In the genomic region with DNA sequence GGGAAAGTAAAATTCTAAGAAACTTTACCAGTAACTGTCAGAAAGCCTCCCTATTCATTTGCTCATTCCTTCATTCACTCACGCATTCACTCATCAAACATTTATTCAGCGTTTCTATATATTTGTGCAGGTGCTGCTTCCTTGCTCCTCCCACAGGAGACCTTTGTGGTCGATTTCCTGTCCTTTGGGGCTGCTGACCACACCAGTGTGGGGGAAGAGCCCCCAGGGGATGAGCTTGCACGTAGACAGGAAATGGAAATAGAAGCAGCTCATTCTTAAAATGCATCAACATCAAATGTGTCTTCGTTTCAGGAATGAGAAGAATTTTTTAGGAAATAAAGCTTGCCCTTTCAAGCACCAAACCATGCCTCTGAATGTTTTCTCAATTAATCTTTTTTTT, we compare ENCODE assay signal across 10 cellular contexts. TPM values are rescaled to one million over a fixed set of nuclear protein-coding genes. Genes with fewer than 3 reads are reported as not detected.
DNase-seq lines count a peak whose midpoint lies in the region; ATAC-seq, FAIRE-seq and TF ChIP-seq lines count a peak whose summit lies in the region.
"Had no signal": no experiment of that assay in that cellular context is flagged by ENCODE, and none has a peak within 500 bp of the region (broad histone marks: within the 10 kb centered on the region; RNA-seq: fewer than 3 reads in every experiment).

No MANE protein-coding gene starts in this region.

- H3K27ac Mint-ChIP-seq in CD4-positive, alpha-beta memory T cell: peak overlapping the region in 3 of 7 donors; percentile 70 to 84 (median 80)

- SMC1A ChIA-PET in GM12878 (lab: Charles Lee; ENCODE audit: uncharacterized antibody, unreplicated experiment): interaction anchor here (0.7 to 5.1 kb wide), 12 partner anchors 7 to 324 kb away, joined by 3 to 64 read pairs (median 6); a partner anchor contains a TSS

- TF ChIP-seq RAD21 in GM12878 (IDR thresholded peaks at IDR 0.05; ENCODE audit: insufficient read depth, low read depth, low read length): peak; percentile 12; the same call in 1 of the 2 replicates

- peaks cover 20 to 42% (median 35%) of the 10 kb centered on the region in 4 donors for H3K4me1 Mint-ChIP-seq in CD4-positive, alpha-beta memory T cell

- TF ChIP-seq CTCF in GM12878 (IDR thresholded peaks at IDR 0.05 in 2 of 3, conservative IDR thresholded peaks at IDR 0.05 in 1 of 3; ENCODE audit: control insufficient read depth in 2 of 3, extremely low read depth in 1 of 3, insufficient read depth in 1 of 3, low read depth in 3 of 3, low read length in 3 of 3): no peak

- H4K20me1 ChIP-seq in GM12878 (ENCODE audit: control insufficient read depth, insufficient read depth): no peaks in the 10 kb centered on the region

- intact Hi-C loops in CD4-positive, alpha-beta memory T cell (cut with micrococcal nuclease): no loop called here
- intact Hi-C loops in GM12878 (cut with micrococcal nuclease; ENCODE audit: unreplicated experiment): loop anchor here (1.0 to 5.0 kb wide), 4 partner anchors 9 to 99 kb away; a partner anchor contains a TSS

- DNase-seq in CD4-positive, alpha-beta memory T cell: no peak
- peak; percentile 80 for DNase-seq in KBM-7
- DNase-seq in GM12878 (ENCODE audit: low read depth, low spot score): peak; percentile 95
- peak; percentile 69 for DNase-seq in stimulated activated naive CD8-positive, alpha-beta T cell treated with anti-CD3 and anti-CD28 coated beads, Interleukin-15, Interleukin-2, amounts not matched to agents 100 U/mL and 50 U/mL, for 24 hours
- DNase-seq in 8988T: no peak
- DNase-seq in HuH-7 (ENCODE audit: low spot score): no peak
- DNase-seq: gastrocnemius medialis had no signal

- H3K4me2 ChIP-seq in GM12878 (ENCODE audit: control insufficient read depth, insufficient read depth): peak overlapping the region; percentile 61

- no peaks in the 10 kb centered on the region for H3K36me3 Mint-ChIP-seq in CD4-positive, alpha-beta memory T cell

- peak overlapping the region in 7 of 8 donors; percentile 42 to 87 (median 75) for H3K4me3 Mint-ChIP-seq in CD4-positive, alpha-beta memory T cell

- TF ChIP-seq EP300 in GM12878 (IDR thresholded peaks at IDR 0.05; ENCODE audit: borderline replicate concordance in 1 of 2, control insufficient read depth in 1 of 2, low read depth in 2 of 2, low read length in 2 of 2): peak; percentile 98 to 99

- 1% methylated on average over 5 of the region's 5 CpGs for WGBS in GM12878 (ENCODE audit: insufficient coverage, insufficient replicate concordance, low lambda C conversion rate, missing lambda C conversion rate)

- ATAC-seq in GM19043 (IDR thresholded peaks at IDR 0.05; ENCODE audit: low read depth, unreplicated experiment) (peak; percentile 37), GM12878 (peak; percentile 40), GM21717 (IDR thresholded peaks at IDR 0.05; ENCODE audit: unreplicated experiment) (no peak)
- ATAC-seq in stimulated activated naive CD8-positive, alpha-beta T cell treated with anti-CD3 and anti-CD28 coated beads, Interleukin-15, Interleukin-2, amounts not matched to agents 100 U/mL and 50 U/mL, for 24 hours: peak; percentile 63
- ATAC-seq: K562 had no signal

- no peak overlapping the region for H2AFZ ChIP-seq in GM12878 (ENCODE audit: control insufficient read depth, low read depth, low read length)

- no peaks in the 10 kb centered on the region for H3K36me3 ChIP-seq in CD4-positive, alpha-beta memory T cell (ENCODE audit: insufficient read depth, low read length)
- peaks cover 4 to 17% of the 10 kb centered on the region in 2 experiments; a peak in 3 of 4 replicates for H3K36me3 ChIP-seq in GM12878 (ENCODE audit: control insufficient read depth in 2 of 2, insufficient read depth in 2 of 2, low read length in 1 of 2)
- H3K36me3 ChIP-seq: gastrocnemius medialis had no signal

- CTCF ChIA-PET in CD4-positive, alpha-beta memory T cell (lab: Charles Lee; ENCODE audit: partially characterized antibody): interaction anchor here (1.6 kb wide), 1 partner anchor 38 kb away, joined by 7 read pairs; no protein-coding TSS in a partner anchor
- CTCF ChIA-PET in GM12878 (lab: Yijun Ruan, JAX): interaction anchor here (0.6 to 3.5 kb wide), 18 partner anchors 8 to 1937 kb away, joined by 3 to 28 read pairs (median 4); a partner anchor contains a TSS

- H3K4me1 ChIP-seq in CD4-positive, alpha-beta memory T cell (ENCODE audit: insufficient read depth, low read length): peaks cover 8% of the 10 kb centered on the region
- peaks cover 60% of the 10 kb centered on the region for H3K4me1 ChIP-seq in GM12878 (ENCODE audit: control insufficient read depth, insufficient read depth, low read length)
- H3K4me1 ChIP-seq: gastrocnemius medialis had no signal

- H3K27ac ChIP-seq in CD4-positive, alpha-beta memory T cell (ENCODE audit: low read depth, low read length): no peak overlapping the region
- H3K27ac ChIP-seq in GM12878 (ENCODE audit: control insufficient read depth, insufficient read depth): peak overlapping the region; percentile 99

- peaks cover 75% of the 10 kb centered on the region for H3K79me2 ChIP-seq in GM12878 (ENCODE audit: control insufficient read depth, insufficient read depth, low read length)

- in situ Hi-C loops in KBM-7 (cut with MboI; ENCODE audit: low pct_unique_long_range_greater_than_20kb, low sequenced_read_pairs) (no loop called here), GM12878 (cut with MboI) (loop anchor here (5.0 kb wide), 1 partner anchor 99 kb away; no protein-coding TSS in a partner anchor)

- POLR2A ChIA-PET in CD4-positive, alpha-beta memory T cell (lab: Charles Lee; ENCODE audit: partially characterized antibody): interaction anchor here (0.9 to 1.0 kb wide), 2 partner anchors 42 to 92 kb away, joined by 3 read pairs; no protein-coding TSS in a partner anchor
- POLR2A ChIA-PET in GM12878 (lab: Charles Lee): interaction anchor here (0.6 to 6.2 kb wide), 19 partner anchors 8 to 432 kb away, joined by 3 to 74 read pairs (median 7); a partner anchor contains a TSS

- no peak for TF ChIP-seq POLR2A in GM12878 (IDR thresholded peaks at IDR 0.05; ENCODE audit: low read depth, low read length)

- no peak for FAIRE-seq in GM12878 (lab: Jason Lieb, UNC)
- FAIRE-seq: K562 had no signal

- BruUV-seq in GM12878 (replicated peaks; lab: Mats Ljungman, UMichigan): no TSS peak

- no peaks in the 10 kb centered on the region for H3K9me3 ChIP-seq in CD4-positive, alpha-beta memory T cell (ENCODE audit: control insufficient read depth in 1 of 2, low read length in 2 of 2)
- no peaks in the 10 kb centered on the region; the same call in 2 of the 3 replicates for H3K9me3 ChIP-seq in GM12878 (replicated peaks; ENCODE audit: control insufficient read depth, insufficient read depth, low read length)
- H3K9me3 ChIP-seq: gastrocnemius medialis had no signal

- RAD21 ChIA-PET in GM12878 (lab: Charles Lee; ENCODE audit: unreplicated experiment): interaction anchor here (0.6 to 4.6 kb wide), 18 partner anchors 9 to 422 kb away, joined by 3 to 92 read pairs (median 6); a partner anchor contains a TSS

- H3K9ac ChIP-seq in GM12878 (ENCODE audit: control insufficient read depth, insufficient read depth, low read length): peak overlapping the region; percentile 78

- no peaks in the 10 kb centered on the region for H3K27me3 ChIP-seq in CD4-positive, alpha-beta memory T cell (ENCODE audit: insufficient read depth, low read length)
- H3K27me3 ChIP-seq in GM12878 (replicated peaks in 1 of 2; ENCODE audit: control insufficient read depth in 2 of 2, insufficient read depth in 2 of 2, low read length in 1 of 2): no peaks in the 10 kb centered on the region
- H3K27me3 ChIP-seq: gastrocnemius medialis had no signal

- no peaks in the 10 kb centered on the region for H3K9me3 Mint-ChIP-seq in CD4-positive, alpha-beta memory T cell

- H3K27me3 Mint-ChIP-seq in CD4-positive, alpha-beta memory T cell: no peaks in the 10 kb centered on the region

- H3K4me3 ChIP-seq in CD4-positive, alpha-beta memory T cell (ENCODE audit: low read length in 2 of 2): no peak overlapping the region
- peak overlapping the region; percentile 57; the same call in 1 of the 2 replicates for H3K4me3 ChIP-seq in GM12878
- H3K4me3 ChIP-seq: gastrocnemius medialis, K562 had no signal

RNA-seq across cellular contexts. Expression of a gene that starts 9.6 kb away (rescaled TPM):
- total RNA-seq in CD4-positive, alpha-beta memory T cell: under 1 TPM; 0.17 to 0.25 TPM
- under 1 TPM; 0.13 to 0.47 TPM for polyA plus RNA-seq in CD4-positive, alpha-beta memory T cell
- total RNA-seq in GM12878 (2013; cell fraction: nucleolus; rRNA removed): 293 and 314 TPM in 2 replicates
- total RNA-seq in GM12878 (2014; rRNA removed): 40.3 and 44.7 TPM in 2 replicates
- 26.4 and 27.9 TPM in 2 replicates for total RNA-seq in GM12878 (2014; rRNA removed; fragmentation: Illumina TruSeq; extraction: Trizol)
- total RNA-seq in GM12878 (2021): 76.7 and 81.7 TPM in 2 replicates
- 68.9 TPM for polyA plus RNA-seq in GM12878 (2011; ENCODE audit: low read depth)
- polyA plus RNA-seq in GM12878 (2011; rRNA removed): 73.5 and 146 TPM in 2 replicates
- 164 and 182 TPM in 2 replicates for polyA plus RNA-seq in GM12878 (2011; cell fraction: cytosol; rRNA removed)
- polyA plus RNA-seq in GM12878 (2011; cell fraction: nucleus; rRNA removed): 666 and 871 TPM in 2 replicates
- polyA plus RNA-seq in GM12878 (2012): 144 and 184 TPM in 2 replicates
- polyA plus RNA-seq in GM12878 (2014; fragmentation: Illumina TruSeq; extraction: Trizol): 31.6 and 54.7 TPM in 2 replicates
- polyA plus RNA-seq in GM12878 (2014; fragmentation: Nextera tagmentation; extraction: Ambion mirVana): 1 to 10 TPM; 6.7 to 7.4 TPM
- 86.5 and 99.8 TPM in 2 replicates for polyA plus RNA-seq in GM12878 (2014; rRNA removed)
- 100 to 1,000 TPM; 103 to 109 TPM for polyA plus RNA-seq in GM12878 (2016; fragmentation: Nextera tagmentation; extraction: Ambion mirVana)
- polyA minus RNA-seq in GM12878 (2011; rRNA and poly(A)+ RNA removed): 99.0 and 156 TPM in 2 replicates
- polyA minus RNA-seq in GM12878 (2011; cell fraction: cytosol; rRNA and poly(A)+ RNA removed): 50.8 and 58.4 TPM in 2 replicates
- 143 and 160 TPM in 2 replicates for polyA minus RNA-seq in GM12878 (2011; cell fraction: nucleus; rRNA and poly(A)+ RNA removed)
- polyA plus RNA-seq: K562 had no signal

RNA-seq across cellular contexts. Expression of a gene that starts 58.8 kb away (rescaled TPM):
- total RNA-seq in CD4-positive, alpha-beta memory T cell: not detected
- under 1 TPM in 1 of 2 donors, not detected in 1; 0.14 TPM for polyA plus RNA-seq in CD4-positive, alpha-beta memory T cell
- 51.1 and 52.2 TPM in 2 replicates for total RNA-seq in GM12878 (2013; cell fraction: nucleolus; rRNA removed)
- total RNA-seq in GM12878 (2014; rRNA removed) (1.5 and 1.8 TPM in 2 replicates), GM12878 (2014; rRNA removed; fragmentation: Illumina TruSeq; extraction: Trizol) (1.3 and 1.4 TPM in 2 replicates), GM12878 (2021) (2.8 and 3.1 TPM in 2 replicates)
- 1.3 TPM for polyA plus RNA-seq in GM12878 (2011; ENCODE audit: low read depth)
- polyA plus RNA-seq in GM12878 (2011; rRNA removed) (0.76 and 1.2 TPM in 2 replicates), GM12878 (2014; fragmentation: Illumina TruSeq; extraction: Trizol) (0.33 and 0.94 TPM in 2 replicates), GM12878 (2014; fragmentation: Nextera tagmentation; extraction: Ambion mirVana) (under 1 TPM; 0.39 to 0.49 TPM), GM12878 (2014; rRNA removed) (1.9 and 2.5 TPM in 2 replicates), GM12878 (2016; fragmentation: Nextera tagmentation; extraction: Ambion mirVana) (under 1 TPM; 0.40 to 0.67 TPM)
- 1.1 and 1.5 TPM in 2 replicates for polyA plus RNA-seq in GM12878 (2011; cell fraction: cytosol; rRNA removed)
- polyA plus RNA-seq in GM12878 (2011; cell fraction: nucleus; rRNA removed): 8.7 and 9.7 TPM in 2 replicates
- polyA plus RNA-seq in GM12878 (2012): 2.2 and 2.5 TPM in 2 replicates
- polyA minus RNA-seq in GM12878 (2011; rRNA and poly(A)+ RNA removed): 2.9 and 6.6 TPM in 2 replicates
- 0.83 TPM in 1 of 2 replicates, not detected in the other for polyA minus RNA-seq in GM12878 (2011; cell fraction: cytosol; rRNA and poly(A)+ RNA removed)
- polyA minus RNA-seq in GM12878 (2011; cell fraction: nucleus; rRNA and poly(A)+ RNA removed): 5.7 and 12.0 TPM in 2 replicates
- total RNA-seq: gastrocnemius medialis, K562 had no signal
- polyA plus RNA-seq: K562 had no signal

Comparison
In these comparisons a context has a peak if more than half of its experiments do, and no peak if none do; other contexts are left out.
1. DNase-seq: peak in KBM-7 (single experiment), GM12878 (single experiment) and stimulated activated naive CD8-positive, alpha-beta T cell treated with anti-CD3 and anti-CD28 coated beads, Interleukin-15, Interleukin-2, amounts not matched to agents 100 U/mL and 50 U/mL, for 24 hours (single experiment); none in CD4-positive, alpha-beta memory T cell (0 of 5), 8988T (single experiment) and HuH-7 (single experiment).
2. RNA of a gene that starts 9.6 kb away (total RNA-seq): 26.4 to 314 TPM in GM12878; 0.17 to 0.25 TPM in CD4-positive, alpha-beta memory T cell; every median in the first group is over 10 times any median in the second.